Comparison of ENCODE assay signal across 21 cellular contexts in genomic region chr14:73365727-73366126, GRCh38.
DNase-seq lines count a peak whose midpoint lies in the region; ATAC-seq, FAIRE-seq and TF ChIP-seq lines count a peak whose summit lies in the region.
"Had no signal": no experiment of that assay in that cellular context is flagged by ENCODE, and none has a peak within 500 bp of the region (broad histone marks: within the 10 kb centered on the region; RNA-seq: fewer than 3 reads in every experiment).

No MANE protein-coding gene starts in this region.

- BruUV-seq in HepG2 (replicated peaks; lab: Mats Ljungman, UMichigan): no TSS peak

- TF ChIP-seq EP300 in HepG2 (IDR thresholded peaks at IDR 0.05; ENCODE audit: low read depth in 2 of 2, low read length in 2 of 2): peak in 1 of 2 experiments; percentile 24; a peak in 2 of 4 replicates
- no peak for TF ChIP-seq EP300 in HepG2 (CRISPR knock-in tag; IDR thresholded peaks at IDR 0.05; ENCODE audit: borderline replicate concordance)

- no peak overlapping the region for H3K4me3 ChIP-seq in astrocyte (ENCODE audit: insufficient read depth, low read depth, low read length)
- no peak overlapping the region for H3K4me3 ChIP-seq in fibroblast of lung (replicated peaks in 1 of 4; ENCODE audit: control extremely low read depth in 1 of 4, insufficient read depth in 1 of 4, low read depth in 3 of 4, low read length in 4 of 4)
- peak overlapping the region in 1 of 3 experiments; percentile 25; a peak in 1 of 6 replicates for H3K4me3 ChIP-seq in HepG2 (replicated peaks in 1 of 3; ENCODE audit: insufficient read depth in 1 of 3, low read depth in 2 of 3, low read length in 3 of 3)
- H3K4me3 ChIP-seq: K562 had no signal

- 0% methylated on average over 1 of the region's 1 CpG for WGBS in HepG2 (ENCODE audit: low lambda C conversion rate)

- H3K27ac ChIP-seq in astrocyte (ENCODE audit: low read depth, low read length) (no peak overlapping the region), fibroblast of lung (ENCODE audit: insufficient read depth, low read length) (no peak overlapping the region), HepG2 (ENCODE audit: extremely low read length, insufficient read depth, low read length) (peak overlapping the region; percentile 49)

- no peaks in the 10 kb centered on the region for H3K27me3 ChIP-seq in astrocyte (ENCODE audit: insufficient read depth, low read length)
- no peaks in the 10 kb centered on the region for H3K27me3 ChIP-seq in fibroblast of lung (ENCODE audit: control insufficient read depth, insufficient read depth, low read length)
- H3K27me3 ChIP-seq in HepG2 (ENCODE audit: control insufficient read depth in 1 of 2, insufficient read depth in 2 of 2, low read length in 2 of 2): no peaks in the 10 kb centered on the region

- H4K20me1 ChIP-seq in astrocyte (ENCODE audit: insufficient read depth, low read length): peaks cover 32% of the 10 kb centered on the region
- no peaks in the 10 kb centered on the region for H4K20me1 ChIP-seq in fibroblast of lung (ENCODE audit: control insufficient read depth, extremely low read depth, insufficient read depth, low read length)
- no peaks in the 10 kb centered on the region for H4K20me1 ChIP-seq in HepG2 (ENCODE audit: insufficient read depth, low read length)

- H3K4me2 ChIP-seq in astrocyte (ENCODE audit: low read length) (no peak overlapping the region), fibroblast of lung (ENCODE audit: extremely low read depth, insufficient read depth, low read length) (no peak overlapping the region), HepG2 (ENCODE audit: low read depth, low read length) (peak overlapping the region; percentile 38)

- H3K36me3 ChIP-seq in astrocyte (ENCODE audit: insufficient read depth, low read length) (no peaks in the 10 kb centered on the region), fibroblast of lung (ENCODE audit: control insufficient read depth, insufficient read depth, low read length) (no peaks in the 10 kb centered on the region), HepG2 (replicated peaks in 1 of 2; ENCODE audit: control insufficient read depth in 1 of 2, insufficient read depth in 2 of 2, low read length in 2 of 2) (peaks cover 0 to 5% of the 10 kb centered on the region in 2 experiments; a peak in 1 of 5 replicates)

- no peak for TF ChIP-seq CTCF in astrocyte (IDR thresholded peaks at IDR 0.05; ENCODE audit: insufficient read depth, low read depth, low read length)
- TF ChIP-seq CTCF in fibroblast of lung (conservative IDR thresholded peaks at IDR 0.05 in 1 of 2, IDR thresholded peaks at IDR 0.05 in 1 of 2; ENCODE audit: low read depth in 1 of 2, low read length in 2 of 2): no peak
- no peak for TF ChIP-seq CTCF in HepG2 (CRISPR knock-in tag; IDR thresholded peaks at IDR 0.05)
- TF ChIP-seq CTCF in chondrocyte (IDR thresholded peaks at IDR 0.05): no peak

- no peak overlapping the region for H3K9ac ChIP-seq in astrocyte (ENCODE audit: low read length)
- no peak overlapping the region for H3K9ac ChIP-seq in fibroblast of lung (ENCODE audit: insufficient read depth, low read length)
- no peak overlapping the region for H3K9ac ChIP-seq in HepG2 (ENCODE audit: insufficient read depth, low read depth, low read length)

- TF ChIP-seq RAD21 in HepG2 (CRISPR knock-in tag; IDR thresholded peaks at IDR 0.05): no peak

- no peak overlapping the region for H3K4me3 Mint-ChIP-seq in astrocyte (ENCODE audit: unreplicated experiment)
- no peak overlapping the region for H3K4me3 Mint-ChIP-seq in chondrocyte (ENCODE audit: unreplicated experiment)
- H3K4me3 Mint-ChIP-seq: CD14-positive monocyte had no signal

- H3K36me3 Mint-ChIP-seq in astrocyte (ENCODE audit: low read depth, unreplicated experiment): peaks cover 2% of the 10 kb centered on the region
- H3K36me3 Mint-ChIP-seq in chondrocyte (ENCODE audit: low read depth): peaks cover 5% of the 10 kb centered on the region

- CTCF ChIA-PET in HepG2 (lab: Yijun Ruan, JAX; ENCODE audit: low intra/inter-chr PET ratio, low total read pairs): no interaction called here

- peak; percentile 84 for ATAC-seq in HepG2
- ATAC-seq: K562, Right ventricle myocardium inferior had no signal

- FAIRE-seq in astrocyte (lab: Jason Lieb, UNC) (no peak), HepG2 (lab: Jason Lieb, UNC) (peak; percentile 58), urothelium cell line (lab: Jason Lieb, UNC) (peak; percentile 42)
- FAIRE-seq: K562, RCC 7860 had no signal

- H2AFZ ChIP-seq in astrocyte (ENCODE audit: low read depth, low read length) (no peak overlapping the region), fibroblast of lung (ENCODE audit: low read length) (no peak overlapping the region), HepG2 (ENCODE audit: low read length) (no peak overlapping the region)

- H3K9me3 ChIP-seq in astrocyte (ENCODE audit: insufficient read depth, low read depth, low read length): no peaks in the 10 kb centered on the region
- no peaks in the 10 kb centered on the region for H3K9me3 ChIP-seq in fibroblast of lung (ENCODE audit: control insufficient read depth, insufficient read depth, low read depth, low read length)
- H3K9me3 ChIP-seq in HepG2 (ENCODE audit: low read length): no peaks in the 10 kb centered on the region
- H3K9me3 ChIP-seq: Caco-2 had no signal

- POLR2A ChIA-PET in HepG2 (lab: Yijun Ruan, JAX): interaction anchor here (1.0 to 1.4 kb wide), 3 partner anchors 92 to 125 kb away, joined by 3 to 5 read pairs (median 4); partner anchors contain the start of genes NUMB and RIOX1

- intact Hi-C loops in HepG2 (cut with micrococcal nuclease; ENCODE audit: unreplicated experiment): no loop called here
- intact Hi-C loops in head of caudate nucleus (cut with DNase I): no loop called here

- H3K4me1 ChIP-seq in astrocyte (ENCODE audit: insufficient read depth, low read length) (no peaks in the 10 kb centered on the region), fibroblast of lung (ENCODE audit: control insufficient read depth, extremely low read depth, insufficient read depth, low read length) (no peaks in the 10 kb centered on the region), HepG2 (ENCODE audit: insufficient read depth, low read length) (peaks cover 21% of the 10 kb centered on the region)
- H3K4me1 ChIP-seq: Caco-2 had no signal

- H3K79me2 ChIP-seq in astrocyte (ENCODE audit: insufficient read depth, low read length) (peaks cover 25% of the 10 kb centered on the region), fibroblast of lung (ENCODE audit: control insufficient read depth, insufficient read depth, low read length) (peaks cover 8% of the 10 kb centered on the region), HepG2 (ENCODE audit: insufficient read depth, low read length) (peaks cover 2% of the 10 kb centered on the region)

- no peak overlapping the region for H3K27ac Mint-ChIP-seq in astrocyte (ENCODE audit: unreplicated experiment)
- H3K27ac Mint-ChIP-seq in chondrocyte (ENCODE audit: unreplicated experiment): no peak overlapping the region
- H3K27ac Mint-ChIP-seq: CD14-positive monocyte had no signal

- TF ChIP-seq POLR2A in HepG2 (IDR thresholded peaks at IDR 0.05; ENCODE audit: insufficient read depth in 1 of 2, low read depth in 2 of 2, low read length in 2 of 2): no peak

- H3K27me3 Mint-ChIP-seq in astrocyte (ENCODE audit: low read depth, unreplicated experiment) (no peaks in the 10 kb centered on the region), chondrocyte (ENCODE audit: low read depth) (no peaks in the 10 kb centered on the region)

- DNase-seq in astrocyte (ENCODE audit: low read depth) (peak; percentile 27), fibroblast of lung (ENCODE audit: low read depth in 2 of 2) (peak; percentile 29 to 60), HepG2 (ENCODE audit: low spot score) (peak; percentile 76), urothelium cell line (ENCODE audit: low spot score) (no peak), chondrocyte (ENCODE audit: low spot score) (no peak), head of caudate nucleus (no peak)
- no peak for DNase-seq in stimulated activated CD4-positive, alpha-beta T cell treated with anti-CD3 and anti-CD28 coated beads, Interleukin-2, amount 100 ng/mL, for 48 hours
- no peak for DNase-seq in activated T-cell treated with anti-CD3 and anti-CD28 coated beads, Interleukin-2, amount 50 U/mL, for 1 hour
- DNase-seq: ACHN, AML-193, Caco-2, GDM1, GOT3, NCI-H1092 treated with DMSO at 0.1 percent for 48 hours, NCI-H2081, NCI-H446 treated with DMSO at 0.1 percent for 48 hours, NCI-H69 had no signal

- H3K9me3 Mint-ChIP-seq in astrocyte (ENCODE audit: unreplicated experiment) (no peaks in the 10 kb centered on the region), chondrocyte (ENCODE audit: low read depth) (no peaks in the 10 kb centered on the region)
- H3K9me3 Mint-ChIP-seq: CD14-positive monocyte had no signal

- H3K4me1 Mint-ChIP-seq in astrocyte (ENCODE audit: low read depth, unreplicated experiment): no peaks in the 10 kb centered on the region
- no peaks in the 10 kb centered on the region for H3K4me1 Mint-ChIP-seq in chondrocyte (ENCODE audit: low read depth)

- in situ Hi-C loops in HepG2 (cut with HindIII; ENCODE audit: extremely low pct_ligation_motif_present, low pct_unique_long_range_greater_than_20kb): no loop called here

TF ChIP-seq in HepG2, 621 proteins besides CTCF, POLR2A, EP300 and RAD21 (continues in another document):
- TF ChIP-seq, protein P1, sequence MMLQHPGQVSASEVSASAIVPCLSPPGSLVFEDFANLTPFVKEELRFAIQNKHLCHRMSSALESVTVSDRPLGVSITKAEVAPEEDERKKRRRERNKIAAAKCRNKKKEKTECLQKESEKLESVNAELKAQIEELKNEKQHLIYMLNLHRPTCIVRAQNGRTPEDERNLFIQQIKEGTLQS (CRISPR knock-in tag; IDR thresholded peaks at IDR 0.05): no peak

Comparison
In these comparisons a context has a peak if more than half of its experiments do, and no peak if none do; other contexts are left out.
1. DNase-seq: peak in astrocyte (single experiment), fibroblast of lung (2 of 2) and HepG2 (single experiment); none in urothelium cell line (single experiment), chondrocyte (single experiment), head of caudate nucleus (0 of 42), stimulated activated CD4-positive, alpha-beta T cell treated with anti-CD3 and anti-CD28 coated beads, Interleukin-2, amount 100 ng/mL, for 48 hours (0 of 2) and activated T-cell treated with anti-CD3 and anti-CD28 coated beads, Interleukin-2, amount 50 U/mL, for 1 hour (single experiment).